In genomic region chr1:146386851-146387749, GRCh38 we compare ENCODE assay signal across 8 cellular contexts.
DNase-seq lines count a peak whose midpoint lies in the region; ATAC-seq and TF ChIP-seq lines count a peak whose summit lies in the region.
"Not testable (repeated sequence)": the region's sequence is repeated elsewhere in the genome, so short reads cannot be mapped to it uniquely, and the experiment has no call there.

No MANE protein-coding gene starts in this region.

- H3K9me3 Mint-ChIP-seq in CD4-positive, alpha-beta memory T cell, result not testable (repeated sequence)

- peak overlapping the region; percentile 95 to 99 (median 97) for H3K4me3 Mint-ChIP-seq in CD4-positive, alpha-beta memory T cell

- intact Hi-C loops in CD4-positive, alpha-beta memory T cell (cut with micrococcal nuclease); colonic mucosa (cut with DNase I): not testable (repeated sequence)

- POLR2A ChIA-PET in CD4-positive, alpha-beta memory T cell (lab: Charles Lee; ENCODE audit: partially characterized antibody), result interaction anchor here (0.7 to 1.2 kb wide), 2 partner anchors 10 to 1841 kb away, joined by 4 to 19 read pairs; no protein-coding TSS in a partner anchor

- H3K4me1 Mint-ChIP-seq in CD4-positive, alpha-beta memory T cell, result peaks cover 6 to 13% (median 9%) of the 10 kb centered on the region in 4 donors

- not testable (repeated sequence) for H3K27me3 ChIP-seq in CD4-positive, alpha-beta memory T cell (ENCODE audit: insufficient read depth, low read length); colonic mucosa

- H3K27ac Mint-ChIP-seq in CD4-positive, alpha-beta memory T cell, result peak overlapping the region; percentile 97 to 100 (median 100)

- peak overlapping the region; percentile 74 for H3K27ac ChIP-seq in CD4-positive, alpha-beta memory T cell (ENCODE audit: low read depth, low read length)
- peak overlapping the region; percentile 94 for H3K27ac ChIP-seq in colonic mucosa

- H3K9me3 ChIP-seq in CD4-positive, alpha-beta memory T cell (ENCODE audit: control insufficient read depth in 1 of 2, low read length in 2 of 2); colonic mucosa: not testable (repeated sequence)

- TF ChIP-seq CTCF in colonic mucosa (IDR thresholded peaks at IDR 0.05), result not testable (repeated sequence)

- peak; percentile 90 for ATAC-seq in GM19395 (IDR thresholded peaks at IDR 0.05; ENCODE audit: unreplicated experiment)
- peak; percentile 92 for ATAC-seq in HG03460 (IDR thresholded peaks at IDR 0.05; ENCODE audit: unreplicated experiment)

- not testable (repeated sequence) for H3K36me3 Mint-ChIP-seq in CD4-positive, alpha-beta memory T cell

- H3K36me3 ChIP-seq in CD4-positive, alpha-beta memory T cell (ENCODE audit: insufficient read depth, low read length); colonic mucosa: not testable (repeated sequence)

- peak overlapping the region; percentile 40 to 43 for H3K9ac ChIP-seq in colonic mucosa (ENCODE audit: low read depth in 2 of 2, low read length in 2 of 2)

- CTCF ChIA-PET in CD4-positive, alpha-beta memory T cell (lab: Charles Lee; ENCODE audit: partially characterized antibody), result not testable (repeated sequence)

- DNase-seq in CD4-positive, alpha-beta memory T cell, result peak; percentile 73 to 83 (median 81)
- DNase-seq in NCI-H510A (lab: John Stamatoyannopoulos, UW) (peak; percentile 69), colonic mucosa (peak; percentile 71), kidney tubule cell (ENCODE audit: low spot score) (peak; percentile 99)
- DNase-seq in activated CD4-positive, alpha-beta T cell treated with anti-CD3 and anti-CD28 coated beads for 1 hour, result peak; percentile 34
- DNase-seq in stimulated activated CD4-positive, alpha-beta T cell treated with anti-CD3 and anti-CD28 coated beads, Interleukin-12 subunit alpha, Interleukin-12 subunit beta, amount 100 ng/mL, for 48 hours (ENCODE audit: low read depth in 2 of 3, low spot score in 1 of 3), result peak; percentile 62 to 80 (median 71)

- not testable (repeated sequence) for H3K4me1 ChIP-seq in CD4-positive, alpha-beta memory T cell (ENCODE audit: insufficient read depth, low read length); colonic mucosa

- H3K4me3 ChIP-seq in CD4-positive, alpha-beta memory T cell (ENCODE audit: low read length in 2 of 2), result peak overlapping the region in 1 of 2 donors; percentile 50
- H3K4me3 ChIP-seq in colonic mucosa, result peak overlapping the region; percentile 40

- H3K27me3 Mint-ChIP-seq in CD4-positive, alpha-beta memory T cell, result not testable (repeated sequence)

Comparison
In these comparisons a context has a peak if more than half of its experiments do, and no peak if none do; other contexts are left out.
1. DNase-seq: peak in every context shown above with its lines; median percentile 99 in kidney tubule cell; 81 in CD4-positive, alpha-beta memory T cell; 71 in colonic mucosa; 71 in stimulated activated CD4-positive, alpha-beta T cell treated with anti-CD3 and anti-CD28 coated beads, Interleukin-12 subunit alpha, Interleukin-12 subunit beta, amount 100 ng/mL, for 48 hours; 69 in NCI-H510A; 34 in activated CD4-positive, alpha-beta T cell treated with anti-CD3 and anti-CD28 coated beads for 1 hour.